Comparison of ENCODE assay signal across 25 cellular contexts in the genomic region with DNA sequence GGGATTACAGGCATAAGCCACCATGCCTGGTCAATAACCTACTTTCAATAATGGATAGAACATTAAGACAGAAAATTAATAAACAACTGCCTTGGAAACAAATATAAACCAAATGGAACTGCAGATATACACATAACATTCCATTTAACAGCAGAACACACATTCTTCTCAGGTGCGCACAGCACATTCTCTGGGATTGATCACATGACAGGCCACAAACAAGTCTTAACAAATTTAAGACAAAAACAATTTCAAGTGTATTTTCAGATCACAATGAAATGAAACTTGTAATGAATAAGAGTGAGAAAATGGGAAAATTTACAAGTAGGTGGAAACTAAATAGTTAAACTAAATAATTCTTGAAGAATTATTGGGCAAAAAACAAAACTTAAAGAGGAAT.
DNase-seq lines count a peak whose midpoint lies in the region; ATAC-seq, FAIRE-seq and TF ChIP-seq lines count a peak whose summit lies in the region.
"Had no signal": no experiment of that assay in that cellular context is flagged by ENCODE, and none has a peak within 500 bp of the region (broad histone marks: within the 10 kb centered on the region; RNA-seq: fewer than 3 reads in every experiment).

No MANE protein-coding gene starts in this region.

- DNase-seq in mammary epithelial cell (peak; percentile 42), MCF 10A (ENCODE audit: unreplicated experiment) (no peak), Calu3 (no peak), K562 (ENCODE audit: extremely low read depth in 1 of 4, low spot score in 3 of 4) (no peak), epithelial cell of esophagus (ENCODE audit: low read depth) (peak; percentile 51), body of pancreas (no peak)
- DNase-seq: AML-193; Caco-2; CD4-positive, alpha-beta T cell; CD8-positive, alpha-beta T cell; DMS 273 treated with DMSO at 0.1 percent for 48 hours; DMS153; DMS53; DMS79; DND-41; EL; GDM1 had no signal

- H3K9ac ChIP-seq in mammary epithelial cell (ENCODE audit: insufficient read depth, low read length) (no peak overlapping the region), K562 (ENCODE audit: insufficient read depth in 1 of 2, low read depth in 2 of 2, low read length in 2 of 2) (no peak overlapping the region)
- H3K9ac ChIP-seq: BLaER1 treated with 17β-estradiol and CSF1 and Interleukin-3, amounts not matched to agents 10 nM and 100 nM had no signal

- WGBS in mammary epithelial cell (ENCODE audit: low coverage, missing lambda C conversion rate): 42% methylated on average over 1 of the region's 1 CpG
- WGBS in K562 (ENCODE audit: insufficient coverage, low coverage, missing lambda C conversion rate): 33% methylated on average over 1 of the region's 1 CpG
- WGBS in body of pancreas, 2 donors: 86 to 88% methylated on average over 1 of the region's 1 CpG

- no peaks in the 10 kb centered on the region for H4K20me1 ChIP-seq in mammary epithelial cell (ENCODE audit: insufficient read depth, low read length)
- no peaks in the 10 kb centered on the region for H4K20me1 ChIP-seq in K562 (replicated peaks; ENCODE audit: control insufficient read depth, insufficient read depth, low read length)
- H4K20me1 ChIP-seq: BLaER1 treated with 17β-estradiol and CSF1 and Interleukin-3, amounts not matched to agents 10 nM and 100 nM had no signal

- H3K4me3 Mint-ChIP-seq in MCF 10A (ENCODE audit: unreplicated experiment) (no peak overlapping the region), Calu3 (ENCODE audit: low read depth, unreplicated experiment) (no peak overlapping the region)
- H3K4me3 Mint-ChIP-seq: B cell; CD4-positive, alpha-beta T cell; CD8-positive, alpha-beta T cell had no signal

- H3K27ac Mint-ChIP-seq in MCF 10A (ENCODE audit: low read depth, unreplicated experiment): no peak overlapping the region
- peak overlapping the region; percentile 47 for H3K27ac Mint-ChIP-seq in Calu3 (ENCODE audit: unreplicated experiment)
- H3K27ac Mint-ChIP-seq: B cell; CD4-positive, alpha-beta T cell; CD8-positive, alpha-beta T cell had no signal

- CTCF ChIA-PET in mammary epithelial cell (lab: Charles Lee; ENCODE audit: low non-redundant PET) (no interaction called here), MCF 10A (lab: Yijun Ruan, JAX) (interaction anchor here (0.5 to 1.0 kb wide), 2 partner anchors 25 to 125 kb away, joined by 3 read pairs; no protein-coding TSS in a partner anchor), Calu3 (lab: Charles Lee) (no interaction called here), K562 (lab: Yijun Ruan, JAX; ENCODE audit: low intra/inter-chr PET ratio) (no interaction called here)

- no TSS peak for BruUV-seq in mammary epithelial cell (replicated peaks; lab: Mats Ljungman, UMichigan)
- no TSS peak for BruUV-seq in MCF 10A (replicated peaks; lab: Mats Ljungman, UMichigan)
- no TSS peak for BruUV-seq in Calu3 (replicated peaks; lab: Mats Ljungman, UMichigan)
- BruUV-seq in K562 (replicated peaks; lab: Mats Ljungman, UMichigan): no TSS peak

- H3K27ac ChIP-seq in mammary epithelial cell (ENCODE audit: insufficient read depth, low read depth, low read length) (no peak overlapping the region), K562 (ENCODE audit: extremely low read depth, low read depth, low read length) (no peak overlapping the region), body of pancreas (no peak overlapping the region)
- H3K27ac ChIP-seq: 22Rv1; A549; BLaER1 treated with 17β-estradiol and CSF1 and Interleukin-3, amounts not matched to agents 10 nM and 100 nM; C4-2B had no signal

- intact Hi-C loops in mammary epithelial cell (cut with micrococcal nuclease) (no loop called here), MCF 10A (cut with micrococcal nuclease) (no loop called here), Calu3 (cut with micrococcal nuclease; ENCODE audit: unreplicated experiment) (no loop called here), K562 (cut with micrococcal nuclease) (no loop called here), body of pancreas (cut with DNase I) (no loop called here)

- no peak for TF ChIP-seq POLR2A in K562 (conservative IDR thresholded peaks at IDR 0.05)
- TF ChIP-seq POLR2A in body of pancreas (IDR thresholded peaks at IDR 0.05): no peak

- H3K36me3 Mint-ChIP-seq in MCF 10A (ENCODE audit: insufficient read depth, unreplicated experiment) (peaks cover 6% of the 10 kb centered on the region), Calu3 (ENCODE audit: insufficient read depth, unreplicated experiment) (no peaks in the 10 kb centered on the region)
- H3K36me3 Mint-ChIP-seq: CD8-positive, alpha-beta T cell had no signal

- no peak for ATAC-seq in K562
- ATAC-seq in GM21367 (IDR thresholded peaks at IDR 0.05; ENCODE audit: unreplicated experiment): no peak
- no peak for ATAC-seq in body of pancreas
- ATAC-seq: CD8-positive, alpha-beta T cell had no signal

- H3K9me3 ChIP-seq in mammary epithelial cell (replicated peaks; ENCODE audit: insufficient read depth, low read length): no peaks in the 10 kb centered on the region
- H3K9me3 ChIP-seq in K562 (replicated peaks; ENCODE audit: control insufficient read depth, insufficient read depth, low read depth, low read length): no peaks in the 10 kb centered on the region
- H3K9me3 ChIP-seq in body of pancreas: no peaks in the 10 kb centered on the region
- H3K9me3 ChIP-seq: A549; BLaER1 treated with 17β-estradiol and CSF1 and Interleukin-3, amounts not matched to agents 10 nM and 100 nM; Caco-2 had no signal

- peak overlapping the region; percentile 42 for H3K4me2 ChIP-seq in mammary epithelial cell (ENCODE audit: insufficient read depth, low read depth, low read length)
- H3K4me2 ChIP-seq in K562 (ENCODE audit: insufficient read depth, low read length): no peak overlapping the region
- H3K4me2 ChIP-seq: BLaER1 treated with 17β-estradiol and CSF1 and Interleukin-3, amounts not matched to agents 10 nM and 100 nM had no signal

- H3K4me1 Mint-ChIP-seq in MCF 10A (ENCODE audit: insufficient read depth, unreplicated experiment) (peaks cover 5% of the 10 kb centered on the region), Calu3 (ENCODE audit: low read depth, unreplicated experiment) (no peaks in the 10 kb centered on the region)
- H3K4me1 Mint-ChIP-seq: B cell had no signal

- POLR2A ChIA-PET in MCF 10A (lab: Yijun Ruan, JAX): interaction anchor here (0.6 kb wide), 1 partner anchor 55 kb away, joined by 4 read pairs; no protein-coding TSS in a partner anchor
- POLR2A ChIA-PET in K562 (lab: Yijun Ruan, JAX): interaction anchor here (0.6 to 1.0 kb wide), 2 partner anchors 10 to 19 kb away, joined by 3 to 5 read pairs; no protein-coding TSS in a partner anchor

- no peak overlapping the region for H2AFZ ChIP-seq in mammary epithelial cell (ENCODE audit: low read depth, low read length)
- no peak overlapping the region for H2AFZ ChIP-seq in K562 (ENCODE audit: low read depth, low read length)

- H3K79me2 ChIP-seq in mammary epithelial cell (ENCODE audit: insufficient read depth, low read length): no peaks in the 10 kb centered on the region
- H3K79me2 ChIP-seq in K562 (ENCODE audit: control insufficient read depth, insufficient read depth, low read length): no peaks in the 10 kb centered on the region

- peaks cover 1% of the 10 kb centered on the region for H3K27me3 ChIP-seq in mammary epithelial cell (ENCODE audit: insufficient read depth, low read length)
- 0 out of 5 replicates have a peak, but pooled peaks cover 0 to 5% of the 10 kb centered on the region in 2 experiments for H3K27me3 ChIP-seq in K562 (ENCODE audit: control insufficient read depth in 2 of 2, insufficient read depth in 2 of 2, low read length in 2 of 2)
- H3K27me3 ChIP-seq in body of pancreas: no peaks in the 10 kb centered on the region
- H3K27me3 ChIP-seq: BLaER1 treated with 17β-estradiol and CSF1 and Interleukin-3, amounts not matched to agents 10 nM and 100 nM had no signal

- no peaks in the 10 kb centered on the region for H3K9me1 ChIP-seq in K562 (ENCODE audit: control insufficient read depth, insufficient read depth, low read length)

- H3K4me1 ChIP-seq in mammary epithelial cell (ENCODE audit: insufficient read depth, low read length) (peaks cover 5% of the 10 kb centered on the region), K562 (replicated peaks in 1 of 2; ENCODE audit: control insufficient read depth in 2 of 2, insufficient read depth in 2 of 2, low read length in 2 of 2) (no peaks in the 10 kb centered on the region), body of pancreas (no peaks in the 10 kb centered on the region)
- H3K4me1 ChIP-seq: A549, Caco-2 had no signal

- no peak for FAIRE-seq in K562 (lab: Jason Lieb, UNC)
- FAIRE-seq: A549, GM12891, GM19239 had no signal

- TF ChIP-seq CTCF in mammary epithelial cell (conservative IDR thresholded peaks at IDR 0.05 in 1 of 2, IDR thresholded peaks at IDR 0.05 in 1 of 2; ENCODE audit: extremely low read depth in 1 of 2, insufficient read depth in 1 of 2, low read depth in 1 of 2, low read length in 2 of 2) (no peak), MCF 10A (IDR thresholded peaks at IDR 0.05; ENCODE audit: unreplicated experiment) (no peak), Calu3 (IDR thresholded peaks at IDR 0.05; ENCODE audit: unreplicated experiment) (no peak), K562 (IDR thresholded peaks at IDR 0.05 in 2 of 3, conservative IDR thresholded peaks at IDR 0.05 in 1 of 3; ENCODE audit: insufficient read depth in 2 of 3, low read depth in 1 of 3, low read length in 3 of 3) (no peak), epithelial cell of esophagus (IDR thresholded peaks at IDR 0.05; ENCODE audit: insufficient read depth, low read depth, low read length, missing control alignments) (no peak), body of pancreas (IDR thresholded peaks at IDR 0.05) (no peak)

- H3K4me3 ChIP-seq in mammary epithelial cell (replicated peaks in 1 of 3; ENCODE audit: insufficient read depth in 1 of 3, low read depth in 2 of 3, low read length in 3 of 3) (no peak overlapping the region), K562 (no peak overlapping the region), epithelial cell of esophagus (ENCODE audit: low read length) (no peak overlapping the region), body of pancreas (no peak overlapping the region)
- H3K4me3 ChIP-seq: A549; BLaER1 treated with 17β-estradiol and CSF1 and Interleukin-3, amounts not matched to agents 10 nM and 100 nM had no signal

- TF ChIP-seq RAD21 in K562 (CRISPR knock-in tag; conservative IDR thresholded peaks at IDR 0.05 in 1 of 2, IDR thresholded peaks at IDR 0.05 in 1 of 2): no peak

- no peak for TF ChIP-seq EP300 in K562 (IDR thresholded peaks at IDR 0.05; ENCODE audit: low read length)

- H3K9me3 Mint-ChIP-seq in MCF 10A (ENCODE audit: unreplicated experiment) (no peaks in the 10 kb centered on the region), Calu3 (ENCODE audit: low read depth, unreplicated experiment) (no peaks in the 10 kb centered on the region)

- in situ Hi-C loops in mammary epithelial cell (cut with MboI; ENCODE audit: low sequenced_read_pairs in 2 of 2): no loop called here
- in situ Hi-C loops in K562 (cut with MboI): no loop called here

- dilution Hi-C loops in mammary epithelial cell (cut with HindIII; ENCODE audit: low sequenced_read_pairs): no loop called here

- H3K27me3 Mint-ChIP-seq in MCF 10A (ENCODE audit: insufficient read depth, unreplicated experiment) (no peaks in the 10 kb centered on the region), Calu3 (ENCODE audit: unreplicated experiment) (no peaks in the 10 kb centered on the region)
- H3K27me3 Mint-ChIP-seq: B cell; CD4-positive, alpha-beta T cell had no signal

- H3K36me3 ChIP-seq in mammary epithelial cell (ENCODE audit: insufficient read depth, low read length) (no peaks in the 10 kb centered on the region), K562 (ENCODE audit: control insufficient read depth, insufficient read depth, low read length) (no peaks in the 10 kb centered on the region), body of pancreas (replicated peaks in 1 of 2; ENCODE audit: insufficient read depth in 1 of 2, low read depth in 2 of 2) (no peaks in the 10 kb centered on the region)
- H3K36me3 ChIP-seq: BLaER1 treated with 17β-estradiol and CSF1 and Interleukin-3, amounts not matched to agents 10 nM and 100 nM had no signal

Comparison
In these comparisons a context has a peak if more than half of its experiments do, and no peak if none do; other contexts are left out.
1. DNase-seq: peak in mammary epithelial cell (single experiment) and epithelial cell of esophagus (single experiment); none in MCF 10A (single experiment), Calu3 (single experiment), K562 (0 of 4) and body of pancreas (0 of 4).